ENCODE assay signal across 11 cellular contexts in genomic region chr10:61836888-61837747, GRCh38.
DNase-seq lines count a peak whose midpoint lies in the region; ATAC-seq, FAIRE-seq and TF ChIP-seq lines count a peak whose summit lies in the region.
"Had no signal": no experiment of that assay in that cellular context is flagged by ENCODE, and none has a peak within 500 bp of the region (broad histone marks: within the 10 kb centered on the region; RNA-seq: fewer than 3 reads in every experiment).

No MANE protein-coding gene starts in this region.

- TF ChIP-seq CTCF in thoracic aorta (IDR thresholded peaks at IDR 0.05), result no peak

- peak overlapping the region; percentile 37 to 62 for H3K27ac ChIP-seq in thoracic aorta

- no peak overlapping the region for H3K27ac Mint-ChIP-seq in activated T-helper 17 cell treated with anti-CD3 and anti-CD28 coated beads, Interleukin-2, amount 50 U/mL, for 72 hours

- H3K36me3 Mint-ChIP-seq in activated T-helper 17 cell treated with anti-CD3 and anti-CD28 coated beads, Interleukin-2, amount 50 U/mL, for 72 hours (ENCODE audit: low read depth), result no peaks in the 10 kb centered on the region

- peaks cover 10 to 40% of the 10 kb centered on the region in 2 donors for H3K4me1 ChIP-seq in thoracic aorta (ENCODE audit: control insufficient read depth in 1 of 2, low read depth in 2 of 2)

- H3K27me3 ChIP-seq in thoracic aorta (replicated peaks; ENCODE audit: insufficient read depth), result no peaks in the 10 kb centered on the region
- H3K27me3 ChIP-seq: BE2C, heart left ventricle had no signal

- H3K36me3 ChIP-seq in thoracic aorta, result no peaks in the 10 kb centered on the region
- H3K36me3 ChIP-seq: BE2C, heart left ventricle had no signal

- peak overlapping the region; percentile 23 for H3K4me3 ChIP-seq in thoracic aorta
- H3K4me3 ChIP-seq: heart left ventricle had no signal

- H3K4me3 Mint-ChIP-seq in activated T-helper 17 cell treated with anti-CD3 and anti-CD28 coated beads, Interleukin-2, amount 50 U/mL, for 72 hours, result peak overlapping the region; percentile 12

- no peaks in the 10 kb centered on the region for H3K27me3 Mint-ChIP-seq in activated T-helper 17 cell treated with anti-CD3 and anti-CD28 coated beads, Interleukin-2, amount 50 U/mL, for 72 hours

- H3K9me3 Mint-ChIP-seq in activated T-helper 17 cell treated with anti-CD3 and anti-CD28 coated beads, Interleukin-2, amount 50 U/mL, for 72 hours, result no peaks in the 10 kb centered on the region

- peaks cover 6% of the 10 kb centered on the region for H3K4me1 Mint-ChIP-seq in activated T-helper 17 cell treated with anti-CD3 and anti-CD28 coated beads, Interleukin-2, amount 50 U/mL, for 72 hours

- no peaks in the 10 kb centered on the region for H3K9me3 ChIP-seq in thoracic aorta
- H3K9me3 ChIP-seq: BE2C, heart left ventricle had no signal

- intact Hi-C loops in posterior cingulate gyrus (cut with DNase I), result no loop called here

- DNase-seq in NCI-H510A treated with DMSO at 0.1 percent for 48 hours (lab: John Stamatoyannopoulos, UW) (peak; percentile 15), NCI-H510A (lab: John Stamatoyannopoulos, UW) (no peak), thoracic aorta (ENCODE audit: low spot score) (no peak), SKM-1 (lab: John Stamatoyannopoulos, UW; ENCODE audit: unreplicated experiment) (no peak), posterior cingulate gyrus (no peak)
- DNase-seq: BE2C, heart left ventricle, KG1 had no signal

- ATAC-seq in activated T-helper 17 cell treated with anti-CD3 and anti-CD28 coated beads, Interleukin-2, amount 50 U/mL, for 72 hours (replicated peaks), result no peak
- ATAC-seq in thoracic aorta (ENCODE audit: insufficient number of reproducible peaks, low FRiP score, low read depth), result no peak
- ATAC-seq in HG03108 (IDR thresholded peaks at IDR 0.05; ENCODE audit: unreplicated experiment), result no peak
- ATAC-seq: heart left ventricle had no signal

- FAIRE-seq in islet of Langerhans (lab: Jason Lieb, UNC), result peak; percentile 99
